ENCODE assay signal across 8 cellular contexts in the genomic region with DNA sequence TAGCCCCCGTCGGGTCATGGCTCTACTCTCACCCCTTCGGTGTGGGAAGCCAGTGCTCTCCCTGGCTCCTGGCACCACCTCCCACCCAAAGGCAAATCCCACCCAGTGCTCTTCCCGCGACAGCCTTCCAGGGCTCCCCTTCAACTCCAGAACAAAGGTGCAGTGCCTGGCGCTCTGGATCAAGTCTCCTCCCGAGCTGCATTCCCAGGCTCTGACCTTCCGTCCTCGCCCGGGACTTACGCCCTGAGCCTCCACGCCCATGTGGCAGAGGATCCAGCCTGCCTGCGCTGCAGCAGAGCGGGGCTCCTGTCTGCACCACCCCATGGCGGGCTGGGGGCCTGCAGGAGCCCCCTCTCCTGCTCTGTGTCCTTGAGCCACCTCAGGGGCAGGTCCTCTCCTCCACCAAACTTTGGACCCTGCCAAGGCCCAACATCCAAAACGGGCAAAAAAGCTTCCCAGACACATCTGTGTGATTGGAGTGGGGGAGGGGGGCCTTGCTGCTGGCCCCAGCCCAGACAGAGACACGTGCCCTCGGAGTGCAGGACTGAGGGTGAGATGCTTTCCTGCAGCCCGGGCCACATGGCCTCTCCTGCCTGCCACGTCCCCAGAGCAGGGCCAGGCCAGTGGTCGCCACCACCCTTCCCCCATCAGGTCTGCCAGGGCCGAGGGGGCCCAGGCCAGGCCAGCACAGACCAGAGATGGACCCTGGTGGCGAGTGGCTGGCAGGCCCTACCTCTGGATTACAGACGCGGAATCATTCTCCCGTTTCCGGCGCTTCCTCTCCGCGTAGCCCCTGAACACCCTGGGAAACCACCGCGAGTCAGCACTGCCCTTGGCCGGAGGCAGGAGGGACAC. TPM values are rescaled to one million over a fixed set of nuclear protein-coding genes. Genes with fewer than 3 reads are reported as not detected.
A peak's percentile ranks its signal among the peaks of the same experiment; 100 is the strongest.
DNase-seq lines count a peak whose midpoint lies in the region; ATAC-seq and TF ChIP-seq lines count a peak whose summit lies in the region.

No MANE protein-coding gene starts in this region.

- no peaks in the 10 kb centered on the region for H3K9me3 ChIP-seq in ascending aorta

- peak overlapping the region; percentile 10 to 39 for H3K4me3 ChIP-seq in ascending aorta

- H3K27me3 Mint-ChIP-seq in HFFc6 (ENCODE audit: insufficient read depth), result no peaks in the 10 kb centered on the region

- no peaks in the 10 kb centered on the region for H3K9me3 Mint-ChIP-seq in stimulated activated effector memory CD8-positive, alpha-beta T cell treated with anti-CD3 and anti-CD28 coated beads, Interleukin-12 subunit alpha, Interleukin-12 subunit beta, amount 100 ng/mL, for 72 hours
- no peaks in the 10 kb centered on the region for H3K9me3 Mint-ChIP-seq in HFFc6

- peaks cover 40 to 43% of the 10 kb centered on the region in 2 donors for H3K4me1 ChIP-seq in ascending aorta

- intact Hi-C loops in ascending aorta (cut with DNase I), result loop anchor here (5.0 to 10.0 kb wide), 2 partner anchors 150 to 367 kb away; partner anchors contain the start of genes ARRDC1 and MAN1B1

- peak; percentile 10 to 65 for DNase-seq in ascending aorta (ENCODE audit: low spot score in 2 of 2)
- DNase-seq in islet precursor cell, result peak; percentile 73
- no peak for DNase-seq in stimulated activated effector memory CD8-positive, alpha-beta T cell treated with anti-CD3 and anti-CD28 coated beads, Interleukin-12 subunit alpha, Interleukin-12 subunit beta, amount 100 ng/mL, for 72 hours (ENCODE audit: low spot score in 2 of 2)
- DNase-seq in inferior parietal cortex (ENCODE audit: extremely low spot score), result no peak
- DNase-seq in central memory CD4-positive, alpha-beta T cell, result no peak
- DNase-seq in stimulated activated CD4-positive, alpha-beta T cell treated with anti-CD3 and anti-CD28 coated beads, Interleukin-2, amount 100 ng/mL, for 24 hours, result no peak
- DNase-seq in HFFc6, result no peak

- no peak for TF ChIP-seq RAD21 in Ishikawa (IDR thresholded peaks at IDR 0.05; ENCODE audit: low read depth)

- H3K36me3 ChIP-seq in ascending aorta, result peaks cover 27 to 41% of the 10 kb centered on the region in 2 donors

- peaks cover 35% of the 10 kb centered on the region for H3K36me3 Mint-ChIP-seq in stimulated activated effector memory CD8-positive, alpha-beta T cell treated with anti-CD3 and anti-CD28 coated beads, Interleukin-12 subunit alpha, Interleukin-12 subunit beta, amount 100 ng/mL, for 72 hours
- H3K36me3 Mint-ChIP-seq in HFFc6 (ENCODE audit: low read depth), result no peaks in the 10 kb centered on the region

- H3K27ac Mint-ChIP-seq in stimulated activated effector memory CD8-positive, alpha-beta T cell treated with anti-CD3 and anti-CD28 coated beads, Interleukin-12 subunit alpha, Interleukin-12 subunit beta, amount 100 ng/mL, for 72 hours, result no peak overlapping the region
- H3K27ac Mint-ChIP-seq in HFFc6, result no peak overlapping the region

- no peak for TF ChIP-seq EP300 in Ishikawa (IDR thresholded peaks at IDR 0.05; ENCODE audit: borderline replicate concordance)

- peaks cover 30% of the 10 kb centered on the region for H3K4me1 Mint-ChIP-seq in stimulated activated effector memory CD8-positive, alpha-beta T cell treated with anti-CD3 and anti-CD28 coated beads, Interleukin-12 subunit alpha, Interleukin-12 subunit beta, amount 100 ng/mL, for 72 hours
- H3K4me1 Mint-ChIP-seq in HFFc6 (ENCODE audit: low read depth), result no peaks in the 10 kb centered on the region

- H3K4me3 Mint-ChIP-seq in stimulated activated effector memory CD8-positive, alpha-beta T cell treated with anti-CD3 and anti-CD28 coated beads, Interleukin-12 subunit alpha, Interleukin-12 subunit beta, amount 100 ng/mL, for 72 hours, result peak overlapping the region; percentile 14
- H3K4me3 Mint-ChIP-seq in HFFc6, result no peak overlapping the region

- peak in 1 of 3 experiments; percentile 9 for TF ChIP-seq CTCF in ascending aorta (IDR thresholded peaks at IDR 0.05)
- TF ChIP-seq CTCF in HFFc6 (IDR thresholded peaks at IDR 0.05), result no peak

- no peak for ATAC-seq in stimulated activated effector memory CD8-positive, alpha-beta T cell treated with anti-CD3 and anti-CD28 coated beads, Interleukin-12 subunit alpha, Interleukin-12 subunit beta, amount 100 ng/mL, for 72 hours

- peak overlapping the region; percentile 55 to 95 for H3K27ac ChIP-seq in ascending aorta

- H3K27me3 ChIP-seq in ascending aorta, result no peaks in the 10 kb centered on the region

TF ChIP-seq in Ishikawa, 13 proteins besides CTCF, POLR2A, EP300 and RAD21:
- TF ChIP-seq FOXM1 (IDR thresholded peaks at IDR 0.05; ENCODE audit: borderline replicate concordance, low read depth) (no peak), ZBTB7A (IDR thresholded peaks at IDR 0.05; ENCODE audit: low read depth) (0 out of 2 replicates have a peak, but pooled peaks have one; percentile 53)

RNA-seq across cellular contexts. Expression of gene NSMF, which starts 4.4 kb away (rescaled TPM):
- total RNA-seq in ascending aorta, result 231 TPM
- 10 to 100 TPM; 24.3 to 29.9 (median 26.4) TPM for total RNA-seq in HFFc6 (2021; fragmentation: NEBNext Ultra II Directional; extraction: Animal tissue kit (Norgen Biotek cat#: 25700))

RNA-seq across cellular contexts. Expression of gene ENTPD8, which starts 13.6 kb away (rescaled TPM):
- total RNA-seq in ascending aorta, result not detected
- not detected for total RNA-seq in HFFc6 (2021; fragmentation: NEBNext Ultra II Directional; extraction: Animal tissue kit (Norgen Biotek cat#: 25700))

RNA-seq across cellular contexts. Expression of gene NOXA1, which starts 31.5 kb away (rescaled TPM):
- total RNA-seq in ascending aorta, result 6.9 TPM
- total RNA-seq in HFFc6 (2021; fragmentation: NEBNext Ultra II Directional; extraction: Animal tissue kit (Norgen Biotek cat#: 25700)), result under 1 TPM in 5 of 6 experiments, not detected in 1; 0.09 to 0.36 (median 0.20) TPM

RNA-seq across cellular contexts. Expression of gene EXD3, which starts 31.8 kb away (rescaled TPM):
- 16.7 TPM for total RNA-seq in ascending aorta
- 10 to 100 TPM in 1 of 6 experiments, 1 to 10 TPM in 5; 6.4 to 10.6 (median 8.7) TPM for total RNA-seq in HFFc6 (2021; fragmentation: NEBNext Ultra II Directional; extraction: Animal tissue kit (Norgen Biotek cat#: 25700))

Comparison
In these comparisons a context has a peak if more than half of its experiments do, and no peak if none do; other contexts are left out.
1. DNase-seq: peak in ascending aorta (2 of 2) and islet precursor cell (single experiment); none in stimulated activated effector memory CD8-positive, alpha-beta T cell treated with anti-CD3 and anti-CD28 coated beads, Interleukin-12 subunit alpha, Interleukin-12 subunit beta, amount 100 ng/mL, for 72 hours (0 of 2), inferior parietal cortex (single experiment), central memory CD4-positive, alpha-beta T cell (single experiment), stimulated activated CD4-positive, alpha-beta T cell treated with anti-CD3 and anti-CD28 coated beads, Interleukin-2, amount 100 ng/mL, for 24 hours (0 of 2) and HFFc6 (single experiment).